ENCODE assay signal across 5 cellular contexts in genomic region chr4:98242063-98242462, GRCh38.
"Had no signal": no experiment of that assay in that cellular context is flagged by ENCODE, and none has a peak within 500 bp of the region (broad histone marks: within the 10 kb centered on the region; RNA-seq: fewer than 3 reads in every experiment).

No MANE protein-coding gene starts in this region.

- H3K36me3 Mint-ChIP-seq: IgD-negative memory B cell had no signal

- H3K4me3 ChIP-seq: K562 had no signal

- H3K4me3 Mint-ChIP-seq: IgD-negative memory B cell had no signal

- H3K27ac Mint-ChIP-seq: IgD-negative memory B cell had no signal

- H3K27ac ChIP-seq: HL-60 had no signal

- DNase-seq: IMR-90 had no signal

- ATAC-seq: HepG2, K562 had no signal

- H3K4me1 Mint-ChIP-seq: IgD-negative memory B cell had no signal
